In genomic region chr18:13288509-13289138, GRCh38 we compare ENCODE assay signal across 1 cellular context.
TF ChIP-seq lines count a peak whose summit lies in the region.

No MANE protein-coding gene starts in this region.

TF ChIP-seq in GM12878, 131 proteins besides CTCF, POLR2A, EP300 and RAD21 (continued from another document):
- TF ChIP-seq ZBTB33 (IDR thresholded peaks at IDR 0.05) (no peak), JUND (IDR thresholded peaks at IDR 0.05; ENCODE audit: low read depth, low read length) (no peak), CHD4 (IDR thresholded peaks at IDR 0.05) (no peak), JUNB (IDR thresholded peaks at IDR 0.05) (peak; percentile 58; the same call in 1 of the 2 replicates), IRF4 (IDR thresholded peaks at IDR 0.05; ENCODE audit: low read depth, low read length) (peak; percentile 55; the same call in 1 of the 2 replicates), KDM1A (IDR thresholded peaks at IDR 0.05; ENCODE audit: borderline replicate concordance) (no peak), PAX5 (IDR thresholded peaks at IDR 0.05; ENCODE audit: borderline replicate concordance, low read depth, low read length) (no peak), CBFB (IDR thresholded peaks at IDR 0.05; ENCODE audit: low read depth) (no peak), NFXL1 (IDR thresholded peaks at IDR 0.05; ENCODE audit: borderline replicate concordance) (no peak), NR2F1 (conservative IDR thresholded peaks at IDR 0.05) (0 out of 2 replicates have a peak, but pooled peaks have one; percentile 52), CUX1 (IDR thresholded peaks at IDR 0.05; ENCODE audit: insufficient replicate concordance, low read depth, low read length) (no peak), ZNF592 (IDR thresholded peaks at IDR 0.05) (no peak), ZNF217 (IDR thresholded peaks at IDR 0.05) (no peak), RFX5 (IDR thresholded peaks at IDR 0.05; ENCODE audit: low read depth, low read length) (no peak), YBX1 (IDR thresholded peaks at IDR 0.05) (no peak), NR2C1 (IDR thresholded peaks at IDR 0.05) (no peak), ZZZ3 (IDR thresholded peaks at IDR 0.05; ENCODE audit: control insufficient read depth, insufficient read length, low read depth) (no peak), LARP7 (IDR thresholded peaks at IDR 0.05) (no peak), SMC3 (IDR thresholded peaks at IDR 0.05; ENCODE audit: borderline replicate concordance, low read length) (no peak), TCF3 (IDR thresholded peaks at IDR 0.05; ENCODE audit: borderline replicate concordance, insufficient read depth, low read depth, low read length) (no peak), POLR2AphosphoS2 (IDR thresholded peaks at IDR 0.05; ENCODE audit: low read depth, low read length) (no peak), GABPA (IDR thresholded peaks at IDR 0.05; ENCODE audit: low read depth) (no peak), ZBTB11 (CRISPR knock-in tag; IDR thresholded peaks at IDR 0.05) (no peak), CEBPZ (IDR thresholded peaks at IDR 0.05; ENCODE audit: low read depth, low read length) (no peak), CREB1 (IDR thresholded peaks at IDR 0.05; ENCODE audit: low read depth) (no peak), CBX5 (IDR thresholded peaks at IDR 0.05; ENCODE audit: low read depth) (no peak), DPF2 (IDR thresholded peaks at IDR 0.05) (peak; percentile 59; the same call in 1 of the 2 replicates), ELK1 (IDR thresholded peaks at IDR 0.05; ENCODE audit: low read depth, low read length) (no peak), WRNIP1 (IDR thresholded peaks at IDR 0.05; ENCODE audit: borderline replicate concordance, low read depth, low read length) (no peak), RUNX3 (IDR thresholded peaks at IDR 0.05; ENCODE audit: low read length) (peak; percentile 69), BHLHE40 (IDR thresholded peaks at IDR 0.05; ENCODE audit: borderline replicate concordance in 1 of 2, low read depth in 2 of 2, low read length in 1 of 2) (peak in 1 of 2 experiments; percentile 60; a peak in 2 of 4 replicates), ZNF207 (IDR thresholded peaks at IDR 0.05; ENCODE audit: borderline replicate concordance) (no peak), NFIC (IDR thresholded peaks at IDR 0.05; ENCODE audit: low read depth, low read length) (no peak), BCLAF1 (IDR thresholded peaks at IDR 0.05) (no peak), RAD51 (IDR thresholded peaks at IDR 0.05) (no peak)
